In the genomic region with DNA sequence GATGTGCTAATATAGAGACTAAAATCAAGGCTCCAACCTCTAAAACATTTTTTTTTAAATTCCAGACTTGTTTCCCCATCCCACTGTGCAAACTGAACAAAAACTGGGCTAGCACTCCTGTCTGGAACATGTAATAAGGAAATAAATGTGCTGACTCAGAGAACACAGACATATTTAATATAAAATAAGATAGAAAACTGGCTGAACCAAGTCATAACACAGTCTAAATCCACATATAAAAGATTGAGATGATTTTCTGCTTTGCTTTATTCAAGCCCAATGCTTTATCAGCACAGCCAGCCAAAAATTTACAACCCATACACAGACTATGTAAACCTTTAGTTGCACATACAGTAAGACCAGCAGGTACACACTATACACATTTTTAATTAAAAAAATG, we compare ENCODE assay signal across 8 cellular contexts. TPM values are rescaled to one million over a fixed set of nuclear protein-coding genes. Genes with fewer than 3 reads are reported as not detected.
DNase-seq lines count a peak whose midpoint lies in the region; ATAC-seq and TF ChIP-seq lines count a peak whose summit lies in the region.
"Had no signal": no experiment of that assay in that cellular context is flagged by ENCODE, and none has a peak within 500 bp of the region (broad histone marks: within the 10 kb centered on the region; RNA-seq: fewer than 3 reads in every experiment).

No MANE protein-coding gene starts in this region.

- H3K9me3 ChIP-seq in iPS-18a (ENCODE audit: control insufficient read depth, low read depth, low read length), result no peaks in the 10 kb centered on the region

- H3K36me3 Mint-ChIP-seq in HFFc6 (ENCODE audit: low read depth), result peaks cover 9% of the 10 kb centered on the region
- H3K36me3 Mint-ChIP-seq in activated T-helper 2 cell treated with anti-CD3 and anti-CD28 coated beads, Interferon-gamma antibody, Interleukin-2, Interleukin-4, amounts not matched to agents 10 μg/mL and 5 μg/mL and 100 μg/mL, durations not matched to agents 14 hours and 24 hours and 36 hours (ENCODE audit: low read depth), result peaks cover 46% of the 10 kb centered on the region
- H3K36me3 Mint-ChIP-seq in stimulated activated effector memory CD8-positive, alpha-beta T cell treated with anti-CD3 and anti-CD28 coated beads, Interleukin-12 subunit alpha, Interleukin-12 subunit beta, amount 100 ng/mL, for 72 hours, result peaks cover 79% of the 10 kb centered on the region

- H3K27me3 ChIP-seq in iPS-18a (ENCODE audit: control insufficient read depth, insufficient read depth, low read length), result no peaks in the 10 kb centered on the region

- H3K27me3 Mint-ChIP-seq in HFFc6 (ENCODE audit: insufficient read depth), result peaks cover 3% of the 10 kb centered on the region; the same call in 1 of the 2 replicates
- no peaks in the 10 kb centered on the region for H3K27me3 Mint-ChIP-seq in activated T-helper 2 cell treated with anti-CD3 and anti-CD28 coated beads, Interferon-gamma antibody, Interleukin-2, Interleukin-4, amounts not matched to agents 10 μg/mL and 5 μg/mL and 100 μg/mL, durations not matched to agents 14 hours and 24 hours and 36 hours (ENCODE audit: low read depth)

- no peaks in the 10 kb centered on the region for H3K9me3 Mint-ChIP-seq in HFFc6
- no peaks in the 10 kb centered on the region for H3K9me3 Mint-ChIP-seq in activated T-helper 2 cell treated with anti-CD3 and anti-CD28 coated beads, Interferon-gamma antibody, Interleukin-2, Interleukin-4, amounts not matched to agents 10 μg/mL and 5 μg/mL and 100 μg/mL, durations not matched to agents 14 hours and 24 hours and 36 hours
- no peaks in the 10 kb centered on the region for H3K9me3 Mint-ChIP-seq in stimulated activated effector memory CD8-positive, alpha-beta T cell treated with anti-CD3 and anti-CD28 coated beads, Interleukin-12 subunit alpha, Interleukin-12 subunit beta, amount 100 ng/mL, for 72 hours

- H3K27ac ChIP-seq in iPS-18a (ENCODE audit: low read length), result no peak overlapping the region

- H3K4me3 ChIP-seq in iPS-18a (ENCODE audit: low read length), result peak overlapping the region; percentile 88

- DNase-seq in HFFc6 (no peak), SIG-M5 (lab: John Stamatoyannopoulos, UW) (no peak)
- no peak for DNase-seq in activated T-helper 2 cell treated with anti-CD3 and anti-CD28 coated beads, Interferon-gamma antibody, Interleukin-2, Interleukin-4, amounts not matched to agents 10 μg/mL and 5 μg/mL and 100 μg/mL, durations not matched to agents 14 hours and 24 hours and 36 hours (ENCODE audit: low spot score)
- no peak for DNase-seq in stimulated activated effector memory CD8-positive, alpha-beta T cell treated with anti-CD3 and anti-CD28 coated beads, Interleukin-12 subunit alpha, Interleukin-12 subunit beta, amount 100 ng/mL, for 72 hours (ENCODE audit: low spot score in 2 of 2)
- no peak for DNase-seq in stimulated activated CD4-positive, alpha-beta T cell treated with anti-CD3 and anti-CD28 coated beads, Interleukin-4, amount 100 ng/mL, for 1 hour
- DNase-seq: PC-3 had no signal

- peak overlapping the region; percentile 93 for H3K27ac Mint-ChIP-seq in HFFc6
- peak overlapping the region; percentile 100 for H3K27ac Mint-ChIP-seq in activated T-helper 2 cell treated with anti-CD3 and anti-CD28 coated beads, Interferon-gamma antibody, Interleukin-2, Interleukin-4, amounts not matched to agents 10 μg/mL and 5 μg/mL and 100 μg/mL, durations not matched to agents 14 hours and 24 hours and 36 hours
- H3K27ac Mint-ChIP-seq in stimulated activated effector memory CD8-positive, alpha-beta T cell treated with anti-CD3 and anti-CD28 coated beads, Interleukin-12 subunit alpha, Interleukin-12 subunit beta, amount 100 ng/mL, for 72 hours, result peak overlapping the region; percentile 99

- TF ChIP-seq CTCF in HFFc6 (IDR thresholded peaks at IDR 0.05), result no peak

- intact Hi-C loops in activated T-helper 2 cell treated with anti-CD3 and anti-CD28 coated beads, Interferon-gamma antibody, Interleukin-2, Interleukin-4, amounts not matched to agents 10 μg/mL and 5 μg/mL and 100 μg/mL, durations not matched to agents 14 hours and 24 hours and 36 hours (cut with micrococcal nuclease), result loop anchor here (5.0 kb wide), 1 partner anchor 64 kb away; no protein-coding TSS in a partner anchor

- H3K4me3 Mint-ChIP-seq in HFFc6, result peak overlapping the region; percentile 99
- peak overlapping the region; percentile 91 for H3K4me3 Mint-ChIP-seq in activated T-helper 2 cell treated with anti-CD3 and anti-CD28 coated beads, Interferon-gamma antibody, Interleukin-2, Interleukin-4, amounts not matched to agents 10 μg/mL and 5 μg/mL and 100 μg/mL, durations not matched to agents 14 hours and 24 hours and 36 hours (ENCODE audit: low read depth)
- peak overlapping the region; percentile 88 for H3K4me3 Mint-ChIP-seq in stimulated activated effector memory CD8-positive, alpha-beta T cell treated with anti-CD3 and anti-CD28 coated beads, Interleukin-12 subunit alpha, Interleukin-12 subunit beta, amount 100 ng/mL, for 72 hours

- H3K4me1 Mint-ChIP-seq in HFFc6 (ENCODE audit: low read depth), result peaks cover 35% of the 10 kb centered on the region
- peaks cover 40% of the 10 kb centered on the region for H3K4me1 Mint-ChIP-seq in activated T-helper 2 cell treated with anti-CD3 and anti-CD28 coated beads, Interferon-gamma antibody, Interleukin-2, Interleukin-4, amounts not matched to agents 10 μg/mL and 5 μg/mL and 100 μg/mL, durations not matched to agents 14 hours and 24 hours and 36 hours (ENCODE audit: low read depth)
- H3K4me1 Mint-ChIP-seq in stimulated activated effector memory CD8-positive, alpha-beta T cell treated with anti-CD3 and anti-CD28 coated beads, Interleukin-12 subunit alpha, Interleukin-12 subunit beta, amount 100 ng/mL, for 72 hours, result peaks cover 63% of the 10 kb centered on the region

- ATAC-seq in stimulated activated effector memory CD8-positive, alpha-beta T cell treated with anti-CD3 and anti-CD28 coated beads, Interleukin-12 subunit alpha, Interleukin-12 subunit beta, amount 100 ng/mL, for 72 hours, result no peak
- no peak for ATAC-seq in HG03039 (IDR thresholded peaks at IDR 0.05; ENCODE audit: unreplicated experiment)
- ATAC-seq: PC-3 had no signal

- peaks cover 5% of the 10 kb centered on the region for H3K36me3 ChIP-seq in iPS-18a (ENCODE audit: control insufficient read depth, low read depth, low read length)

- peak overlapping the region; percentile 77 for H3K9ac ChIP-seq in iPS-18a (ENCODE audit: low read length)

- H3K4me1 ChIP-seq in iPS-18a (ENCODE audit: control insufficient read depth, low read depth, low read length), result peaks cover 14% of the 10 kb centered on the region

RNA-seq across cellular contexts. Expression of gene STAT3, which starts 1.5 kb away (rescaled TPM):
- total RNA-seq in HFFc6 (2021; fragmentation: NEBNext Ultra II Directional; extraction: Animal tissue kit (Norgen Biotek cat#: 25700)), result 10 to 100 TPM; 65.3 to 74.5 (median 68.8) TPM
- 250 and 262 TPM in 2 replicates for total RNA-seq in activated T-helper 2 cell treated with anti-CD3 and anti-CD28 coated beads, Interferon-gamma antibody, Interleukin-2, Interleukin-4, amounts not matched to agents 10 μg/mL and 5 μg/mL and 100 μg/mL, durations not matched to agents 14 hours and 24 hours and 36 hours
- total RNA-seq: PC-3 had no signal

RNA-seq across cellular contexts. Expression of gene CAVIN1, which starts 36.3 kb away (rescaled TPM):
- total RNA-seq in HFFc6 (2021; fragmentation: NEBNext Ultra II Directional; extraction: Animal tissue kit (Norgen Biotek cat#: 25700)), result 1,000 to 10,000 TPM; 1,059 to 1,221 (median 1,100) TPM
- 3.5 and 3.8 TPM in 2 replicates for total RNA-seq in activated T-helper 2 cell treated with anti-CD3 and anti-CD28 coated beads, Interferon-gamma antibody, Interleukin-2, Interleukin-4, amounts not matched to agents 10 μg/mL and 5 μg/mL and 100 μg/mL, durations not matched to agents 14 hours and 24 hours and 36 hours
- total RNA-seq: PC-3 had no signal

Comparison
In these comparisons a context has a peak if more than half of its experiments do, and no peak if none do; other contexts are left out.
1. RNA of gene CAVIN1, which starts 36.3 kb away (total RNA-seq): 1,059 to 1,221 TPM in HFFc6; 3.5 to 3.8 TPM in activated T-helper 2 cell treated with anti-CD3 and anti-CD28 coated beads, Interferon-gamma antibody, Interleukin-2, Interleukin-4, amounts not matched to agents 10 μg/mL and 5 μg/mL and 100 μg/mL, durations not matched to agents 14 hours and 24 hours and 36 hours; every median in the first group is over 100 times any median in the second.
2. Peak in every context shown above with its lines, with median percentiles within 50 percentile points of each other: H3K27ac Mint-ChIP-seq and H3K4me3 Mint-ChIP-seq.